26 cellular contexts compared by ENCODE assay signal in genomic region chr2:119671011-119671410, GRCh38.
"Had no signal": no experiment of that assay in that cellular context is flagged by ENCODE, and none has a peak within 500 bp of the region (broad histone marks: within the 10 kb centered on the region; RNA-seq: fewer than 3 reads in every experiment).

No MANE protein-coding gene starts in this region.

- H3K9me3 ChIP-seq: adrenal gland had no signal

- ATAC-seq: activated CD8-positive, alpha-beta T cell treated with anti-CD3 and anti-CD28 coated beads for 36 hours; activated naive CD4-positive, alpha-beta T cell treated with anti-CD3 and anti-CD28 coated beads, Interleukin-2, amount 50 U/mL, for 72 hours; K562; Right ventricle myocardium inferior had no signal

- H3K4me1 ChIP-seq: adrenal gland had no signal

- H3K4me2 ChIP-seq: PC-9 had no signal

- H3K9me3 Mint-ChIP-seq: activated CD4-positive, alpha-beta T cell treated with anti-CD3 and anti-CD28 coated beads, Interleukin-2, amount 10 ng/mL, durations not matched to agents 24 days and 14 days; activated CD8-positive, alpha-beta T cell treated with anti-CD3 and anti-CD28 coated beads for 36 hours; activated naive CD4-positive, alpha-beta T cell treated with anti-CD3 and anti-CD28 coated beads for 36 hours; activated naive CD4-positive, alpha-beta T cell treated with anti-CD3 and anti-CD28 coated beads, Interleukin-2, amount 50 U/mL, for 72 hours; activated T-cell treated with anti-CD3 and anti-CD28 coated beads, Interleukin-2, amount 50 U/mL, for 24 hours; brain; T-helper 1 cell treated with Interleukin-12 subunit alpha and Interleukin-12 subunit beta and Interleukin-4 antibody, amounts not matched to agents 30 μg/mL and 1 μg/mL, for 36 hours; T-helper 2 cell treated with Interferon-gamma antibody and Interleukin-4, amounts not matched to agents 5 μg/mL and 100 μg/mL, for 36 hours had no signal

- H3K27me3 Mint-ChIP-seq: activated CD8-positive, alpha-beta T cell treated with anti-CD3 and anti-CD28 coated beads for 36 hours; brain had no signal

- H3K36me3 Mint-ChIP-seq: activated naive CD4-positive, alpha-beta T cell treated with anti-CD3 and anti-CD28 coated beads, Interleukin-2, amount 50 U/mL, for 72 hours; brain had no signal

- H3K27me3 ChIP-seq: adrenal gland had no signal

- H3K36me3 ChIP-seq: adrenal gland had no signal

- H3K27ac ChIP-seq: adrenal gland, PC-9, RWPE1, SK-N-MC had no signal

- H3K4me3 Mint-ChIP-seq: activated CD4-positive, alpha-beta T cell treated with anti-CD3 and anti-CD28 coated beads, Interleukin-2, amount 10 ng/mL, durations not matched to agents 24 days and 14 days; activated CD8-positive, alpha-beta T cell treated with anti-CD3 and anti-CD28 coated beads for 36 hours; activated naive CD4-positive, alpha-beta T cell treated with anti-CD3 and anti-CD28 coated beads for 36 hours; activated T-cell treated with anti-CD3 and anti-CD28 coated beads, Interleukin-2, amount 50 U/mL, for 24 hours; brain; T-helper 1 cell treated with Interleukin-12 subunit alpha and Interleukin-12 subunit beta and Interleukin-4 antibody, amounts not matched to agents 30 μg/mL and 1 μg/mL, for 36 hours; T-helper 2 cell treated with Interferon-gamma antibody and Interleukin-4, amounts not matched to agents 5 μg/mL and 100 μg/mL, for 36 hours had no signal

- H3K27ac Mint-ChIP-seq: activated CD4-positive, alpha-beta T cell treated with anti-CD3 and anti-CD28 coated beads, Interleukin-2, amount 10 ng/mL, durations not matched to agents 24 days and 14 days; activated CD8-positive, alpha-beta T cell treated with anti-CD3 and anti-CD28 coated beads for 36 hours; activated naive CD4-positive, alpha-beta T cell treated with anti-CD3 and anti-CD28 coated beads for 36 hours; activated naive CD4-positive, alpha-beta T cell treated with anti-CD3 and anti-CD28 coated beads, Interleukin-2, amount 50 U/mL, for 72 hours; activated T-cell treated with anti-CD3 and anti-CD28 coated beads, Interleukin-2, amount 50 U/mL, for 24 hours; brain; T-helper 1 cell treated with Interleukin-12 subunit alpha and Interleukin-12 subunit beta and Interleukin-4 antibody, amounts not matched to agents 30 μg/mL and 1 μg/mL, for 36 hours; T-helper 2 cell treated with Interferon-gamma antibody and Interleukin-4, amounts not matched to agents 5 μg/mL and 100 μg/mL, for 36 hours had no signal

- H2AFZ ChIP-seq: PC-9 had no signal

- DNase-seq: activated CD4-positive, alpha-beta T cell treated with anti-CD3 and anti-CD28 coated beads, Interleukin-2, amount 10 ng/mL, durations not matched to agents 24 days and 14 days; activated CD4-positive, alpha-beta T cell treated with anti-CD3 and anti-CD28 coated beads, Interleukin-2, amount 50 U/mL, for 4 hours; activated CD8-positive, alpha-beta T cell treated with anti-CD3 and anti-CD28 coated beads for 36 hours; activated gamma-delta T cell treated with Interleukin-2 at 50 U/mL for 16 hours; activated naive CD4-positive, alpha-beta T cell treated with anti-CD3 and anti-CD28 coated beads for 36 hours; activated T-cell treated with anti-CD3 and anti-CD28 coated beads, Interleukin-2, amount 50 U/mL, for 24 hours; IMR-90; NCI-H1105; NCI-H1436; NCI-H1694; NCI-H1930; NCI-H2081 treated with DMSO at 0.1 percent for 48 hours; NCI-H345; NCI-H524 treated with DMSO at 0.1 percent for 48 hours; NCI-H748 treated with DMSO at 0.1 percent for 48 hours; NK-92 treated with Interleukin-12 subunit alpha and Interleukin-12 subunit beta, amount 100 ng/mL, for 24 hours; PC-9 had no signal

- H3K4me3 ChIP-seq: adrenal gland, K562, PC-9, SK-N-MC had no signal

- H3K4me1 Mint-ChIP-seq: brain had no signal
